In the genomic region with DNA sequence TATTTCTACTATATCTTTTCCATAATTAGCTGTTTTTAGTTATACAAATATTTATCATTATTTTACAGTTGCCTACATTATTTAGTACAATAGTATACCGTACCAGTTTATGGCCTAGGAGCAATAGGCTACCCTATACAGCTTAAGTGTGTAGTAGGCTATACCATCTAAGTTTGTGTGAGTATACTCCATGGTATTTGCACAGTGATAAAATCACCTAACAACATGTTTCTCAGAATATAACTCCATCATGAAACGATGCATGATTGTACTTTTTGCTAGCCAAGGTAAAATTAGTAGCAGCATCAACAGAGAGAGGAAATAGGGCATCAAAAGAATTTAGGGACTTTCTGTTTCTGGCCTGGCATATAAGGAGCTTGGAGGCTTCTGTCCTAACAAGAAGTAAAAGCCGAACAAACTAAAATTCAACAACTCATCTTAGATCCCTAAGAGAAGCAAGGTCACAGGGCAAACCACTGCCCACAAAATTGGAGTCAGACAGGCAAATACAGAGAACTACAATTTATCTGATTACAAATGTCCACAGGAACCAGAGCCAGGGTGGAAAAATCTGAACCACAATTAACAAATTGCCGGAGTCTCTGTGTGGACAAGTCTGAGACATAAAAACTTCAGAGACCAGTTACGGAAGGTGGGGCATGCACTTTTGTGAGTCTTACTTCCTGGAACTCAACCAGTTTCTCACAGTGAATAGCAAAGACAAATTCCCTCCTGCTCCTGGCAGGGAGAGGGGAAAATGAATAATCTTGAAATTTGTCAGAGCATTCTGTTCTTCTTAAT, we compare ENCODE assay signal across 1 cellular context.
A peak's percentile ranks its signal among the peaks of the same experiment; 100 is the strongest.
TF ChIP-seq lines count a peak whose summit lies in the region.

No MANE protein-coding gene starts in this region.

TF ChIP-seq in SK-N-SH, 30 proteins besides CTCF, POLR2A, EP300 and RAD21 (continued from another document):
- TF ChIP-seq NFIC (IDR thresholded peaks at IDR 0.05; ENCODE audit: borderline replicate concordance) = no peak
- no peak for TF ChIP-seq CHD2 (IDR thresholded peaks at IDR 0.05; ENCODE audit: low read length, partially characterized antibody)
- TF ChIP-seq FOXM1 (IDR thresholded peaks at IDR 0.05; ENCODE audit: low read depth) = peak; percentile 56; the same call in 1 of the 2 replicates
- TF ChIP-seq NRF1 (IDR thresholded peaks at IDR 0.05; ENCODE audit: low read depth, low read length) = no peak
- TF ChIP-seq, protein P1, sequence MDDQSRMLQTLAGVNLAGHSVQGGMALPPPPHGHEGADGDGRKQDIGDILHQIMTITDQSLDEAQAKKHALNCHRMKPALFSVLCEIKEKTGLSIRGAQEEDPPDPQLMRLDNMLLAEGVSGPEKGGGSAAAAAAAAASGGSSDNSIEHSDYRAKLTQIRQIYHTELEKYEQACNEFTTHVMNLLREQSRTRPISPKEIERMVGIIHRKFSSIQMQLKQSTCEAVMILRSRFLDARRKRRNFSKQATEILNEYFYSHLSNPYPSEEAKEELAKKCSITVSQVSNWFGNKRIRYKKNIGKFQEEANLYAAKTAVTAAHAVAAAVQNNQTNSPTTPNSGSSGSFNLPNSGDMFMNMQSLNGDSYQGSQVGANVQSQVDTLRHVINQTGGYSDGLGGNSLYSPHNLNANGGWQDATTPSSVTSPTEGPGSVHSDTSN (IDR thresholded peaks at IDR 0.05) = peak; percentile 68
- TF ChIP-seq RXRA (IDR thresholded peaks at IDR 0.05; ENCODE audit: borderline replicate concordance, low read depth) = peak; percentile 43; the same call in 1 of the 2 replicates
- TF ChIP-seq SMC3 (IDR thresholded peaks at IDR 0.05; ENCODE audit: low read depth, low read length) = no peak
- TF ChIP-seq POLR2AphosphoS5 (IDR thresholded peaks at IDR 0.05; ENCODE audit: low read depth, low read length) = no peak; the same call in 1 of the 2 replicates
- peak; percentile 30; the same call in 1 of the 2 replicates for TF ChIP-seq JUND (IDR thresholded peaks at IDR 0.05)
- TF ChIP-seq USF2 (IDR thresholded peaks at IDR 0.05; ENCODE audit: borderline replicate concordance, low read depth, low read length) = no peak
- TF ChIP-seq MAX (IDR thresholded peaks at IDR 0.05; ENCODE audit: low read depth) = no peak
- no peak for TF ChIP-seq EZH2phosphoT487 (IDR thresholded peaks at IDR 0.05; ENCODE audit: borderline replicate concordance, low read depth)
- TF ChIP-seq TAF1 (IDR thresholded peaks at IDR 0.05; ENCODE audit: borderline replicate concordance, low read depth, low read length) = peak; percentile 48
- TF ChIP-seq MEF2A (IDR thresholded peaks at IDR 0.05; ENCODE audit: borderline replicate concordance, low read depth) = no peak
- peak; percentile 70 for TF ChIP-seq TEAD4 (IDR thresholded peaks at IDR 0.05; ENCODE audit: borderline replicate concordance, insufficient read depth)
- no peak for TF ChIP-seq RFX5 (IDR thresholded peaks at IDR 0.05; ENCODE audit: low read length)
- TF ChIP-seq, protein P2, sequence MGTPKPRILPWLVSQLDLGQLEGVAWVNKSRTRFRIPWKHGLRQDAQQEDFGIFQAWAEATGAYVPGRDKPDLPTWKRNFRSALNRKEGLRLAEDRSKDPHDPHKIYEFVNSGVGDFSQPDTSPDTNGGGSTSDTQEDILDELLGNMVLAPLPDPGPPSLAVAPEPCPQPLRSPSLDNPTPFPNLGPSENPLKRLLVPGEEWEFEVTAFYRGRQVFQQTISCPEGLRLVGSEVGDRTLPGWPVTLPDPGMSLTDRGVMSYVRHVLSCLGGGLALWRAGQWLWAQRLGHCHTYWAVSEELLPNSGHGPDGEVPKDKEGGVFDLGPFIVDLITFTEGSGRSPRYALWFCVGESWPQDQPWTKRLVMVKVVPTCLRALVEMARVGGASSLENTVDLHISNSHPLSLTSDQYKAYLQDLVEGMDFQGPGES (IDR thresholded peaks at IDR 0.05; ENCODE audit: low read depth, low read length) = no peak
- TF ChIP-seq TCF12 (IDR thresholded peaks at IDR 0.05) = peak; percentile 70
- no peak for TF ChIP-seq FOXJ3 (CRISPR knock-in tag; IDR thresholded peaks at IDR 0.05)
- TF ChIP-seq SIN3A (IDR thresholded peaks at IDR 0.05; ENCODE audit: borderline replicate concordance, low read depth, low read length) = no peak
- peak; percentile 18; the same call in 1 of the 2 replicates for TF ChIP-seq FOSL2 (IDR thresholded peaks at IDR 0.05; ENCODE audit: borderline replicate concordance, low read depth)
